Comparison of ENCODE assay signal across 26 cellular contexts in genomic region chr2:196086517-196087368, GRCh38. TPM values are rescaled to one million over a fixed set of nuclear protein-coding genes. Genes with fewer than 3 reads are reported as not detected.
DNase-seq lines count a peak whose midpoint lies in the region; ATAC-seq lines count a peak whose summit lies in the region.
"Had no signal": no experiment of that assay in that cellular context is flagged by ENCODE, and none has a peak within 500 bp of the region (broad histone marks: within the 10 kb centered on the region; RNA-seq: fewer than 3 reads in every experiment).

No MANE protein-coding gene starts in this region.

- peaks cover 34% of the 10 kb centered on the region for H3K9me3 Mint-ChIP-seq in activated CD4-positive, alpha-beta T cell treated with anti-CD3 and anti-CD28 coated beads, Interleukin-2, amount 10 ng/mL, durations not matched to agents 24 days and 14 days
- H3K9me3 Mint-ChIP-seq in central memory CD8-positive, alpha-beta T cell: peaks cover 8% of the 10 kb centered on the region
- peaks cover 33 to 47% of the 10 kb centered on the region in 2 donors for H3K9me3 Mint-ChIP-seq in stimulated activated naive CD8-positive, alpha-beta T cell treated with anti-CD3 and anti-CD28 coated beads, Interleukin-15, amount 100 ng/mL, for 72 hours

- peak; percentile 64 for DNase-seq in activated CD4-positive, alpha-beta T cell treated with anti-CD3 and anti-CD28 coated beads, Interleukin-2, amount 10 ng/mL, durations not matched to agents 24 days and 14 days
- DNase-seq in activated CD4-positive, alpha-beta T cell treated with anti-CD3 and anti-CD28 coated beads for 48 hours: no peak
- no peak for DNase-seq in central memory CD8-positive, alpha-beta T cell (ENCODE audit: low spot score in 2 of 2)
- DNase-seq in stimulated activated naive CD4-positive, alpha-beta T cell treated with Interleukin-2 at 50 U/mL for 16 hours (lab: John Stamatoyannopoulos, UW): no peak
- no peak for DNase-seq in stimulated activated naive CD8-positive, alpha-beta T cell treated with anti-CD3 and anti-CD28 coated beads, Interleukin-15, amount 100 ng/mL, for 72 hours
- DNase-seq: 8988T; activated CD8-positive, alpha-beta memory T cell treated with anti-CD3 and anti-CD28 coated beads for 24 hours; DMS53; effector CD8-positive, alpha-beta T cell; foreskin melanocyte; MV-4-11; NCI-H1694 treated with DMSO at 0.1 percent for 48 hours; NCI-H2227 treated with DMSO at 0.1 percent for 48 hours; NCI-H748 treated with DMSO at 0.1 percent for 48 hours; nephron progenitor cell; PC-3; SHP77; stimulated activated CD4-positive, alpha-beta T cell treated with anti-CD3 and anti-CD28 coated beads, Interleukin-15, amount 100 ng/mL, for 24 hours; SW 1271; upper lobe of left lung had no signal

- no peaks in the 10 kb centered on the region for H3K27me3 Mint-ChIP-seq in activated CD4-positive, alpha-beta T cell treated with anti-CD3 and anti-CD28 coated beads, Interleukin-2, amount 10 ng/mL, durations not matched to agents 24 days and 14 days
- no peaks in the 10 kb centered on the region for H3K27me3 Mint-ChIP-seq in central memory CD8-positive, alpha-beta T cell
- no peaks in the 10 kb centered on the region for H3K27me3 Mint-ChIP-seq in stimulated activated naive CD8-positive, alpha-beta T cell treated with anti-CD3 and anti-CD28 coated beads, Interleukin-15, amount 100 ng/mL, for 72 hours
- H3K27me3 Mint-ChIP-seq: activated naive CD8-positive, alpha-beta T cell had no signal

- intact Hi-C loops in activated CD4-positive, alpha-beta T cell treated with anti-CD3 and anti-CD28 coated beads, Interleukin-2, amount 10 ng/mL, durations not matched to agents 24 days and 14 days (cut with micrococcal nuclease): no loop called here

- peaks cover 15% of the 10 kb centered on the region for H3K4me1 Mint-ChIP-seq in activated CD4-positive, alpha-beta T cell treated with anti-CD3 and anti-CD28 coated beads, Interleukin-2, amount 10 ng/mL, durations not matched to agents 24 days and 14 days
- peaks cover 28% of the 10 kb centered on the region for H3K4me1 Mint-ChIP-seq in central memory CD8-positive, alpha-beta T cell
- peaks cover 8% of the 10 kb centered on the region for H3K4me1 Mint-ChIP-seq in stimulated activated naive CD8-positive, alpha-beta T cell treated with anti-CD3 and anti-CD28 coated beads, Interleukin-15, amount 100 ng/mL, for 72 hours
- H3K4me1 Mint-ChIP-seq: nephron progenitor cell had no signal

- peak overlapping the region; percentile 20 for H3K4me3 Mint-ChIP-seq in activated CD4-positive, alpha-beta T cell treated with anti-CD3 and anti-CD28 coated beads, Interleukin-2, amount 10 ng/mL, durations not matched to agents 24 days and 14 days
- peak overlapping the region; percentile 36 for H3K4me3 Mint-ChIP-seq in central memory CD8-positive, alpha-beta T cell
- peak overlapping the region in 1 of 2 donors; percentile 17 for H3K4me3 Mint-ChIP-seq in stimulated activated naive CD8-positive, alpha-beta T cell treated with anti-CD3 and anti-CD28 coated beads, Interleukin-15, amount 100 ng/mL, for 72 hours
- H3K4me3 Mint-ChIP-seq: activated naive CD8-positive, alpha-beta T cell; nephron progenitor cell had no signal

- H3K27ac Mint-ChIP-seq in activated CD4-positive, alpha-beta T cell treated with anti-CD3 and anti-CD28 coated beads, Interleukin-2, amount 10 ng/mL, durations not matched to agents 24 days and 14 days: peak overlapping the region; percentile 16
- H3K27ac Mint-ChIP-seq in central memory CD8-positive, alpha-beta T cell (ENCODE audit: low read depth): peak overlapping the region; percentile 59
- peak overlapping the region in 1 of 2 donors; percentile 38 for H3K27ac Mint-ChIP-seq in stimulated activated naive CD8-positive, alpha-beta T cell treated with anti-CD3 and anti-CD28 coated beads, Interleukin-15, amount 100 ng/mL, for 72 hours
- H3K27ac Mint-ChIP-seq: activated naive CD8-positive, alpha-beta T cell; nephron progenitor cell had no signal

- ATAC-seq in GM19463 (IDR thresholded peaks at IDR 0.05; ENCODE audit: unreplicated experiment): peak; percentile 45
- ATAC-seq in HG03095 (IDR thresholded peaks at IDR 0.05; ENCODE audit: unreplicated experiment): peak; percentile 60
- ATAC-seq in central memory CD8-positive, alpha-beta T cell (replicated peaks; ENCODE audit: extremely low read depth, poor library complexity, severe bottlenecking): no peak
- no peak for ATAC-seq in GM19023 (IDR thresholded peaks at IDR 0.05; ENCODE audit: unreplicated experiment)
- ATAC-seq in stimulated activated naive CD8-positive, alpha-beta T cell treated with anti-CD3 and anti-CD28 coated beads, Interleukin-15, amount 100 ng/mL, for 72 hours: no peak
- ATAC-seq: esophagus mucosa, PC-3, sciatic nerve had no signal

- peaks cover 21% of the 10 kb centered on the region for H3K36me3 Mint-ChIP-seq in activated CD4-positive, alpha-beta T cell treated with anti-CD3 and anti-CD28 coated beads, Interleukin-2, amount 10 ng/mL, durations not matched to agents 24 days and 14 days (ENCODE audit: low read depth)
- peaks cover 2% of the 10 kb centered on the region for H3K36me3 Mint-ChIP-seq in central memory CD8-positive, alpha-beta T cell (ENCODE audit: insufficient read depth)

RNA-seq across cellular contexts. Expression of gene DNAH7, which starts 18.1 kb away (rescaled TPM):
- total RNA-seq in activated CD4-positive, alpha-beta T cell treated with anti-CD3 and anti-CD28 coated beads, Interleukin-2, amount 10 ng/mL, durations not matched to agents 24 days and 14 days: not detected in 2 replicates

Comparison
In these comparisons a context has a peak if more than half of its experiments do, and no peak if none do; other contexts are left out.
1. ATAC-seq: peak in GM19463 (single experiment) and HG03095 (single experiment); none in central memory CD8-positive, alpha-beta T cell (single experiment), GM19023 (single experiment) and stimulated activated naive CD8-positive, alpha-beta T cell treated with anti-CD3 and anti-CD28 coated beads, Interleukin-15, amount 100 ng/mL, for 72 hours (single experiment).